7 cellular contexts compared by ENCODE assay signal in genomic region chr15:56887782-56888127, GRCh38. TPM values are rescaled to one million over a fixed set of nuclear protein-coding genes. Genes with fewer than 3 reads are reported as not detected.
DNase-seq lines count a peak whose midpoint lies in the region; ATAC-seq lines count a peak whose summit lies in the region.

No MANE protein-coding gene starts in this region.

- H3K27me3 ChIP-seq in iPS-20b (ENCODE audit: insufficient read depth, low read length): peaks cover 21% of the 10 kb centered on the region

- H3K9me3 Mint-ChIP-seq in activated naive CD4-positive, alpha-beta T cell treated with anti-CD3 and anti-CD28 coated beads, Interleukin-2, amount 50 U/mL, for 72 hours: no peaks in the 10 kb centered on the region
- no peaks in the 10 kb centered on the region for H3K9me3 Mint-ChIP-seq in stimulated activated naive CD8-positive, alpha-beta T cell treated with anti-CD3 and anti-CD28 coated beads, Interleukin-15, amount 100 ng/mL, for 72 hours

- H3K27ac ChIP-seq in iPS-20b (ENCODE audit: low read length): peak overlapping the region; percentile 78

- H3K4me3 Mint-ChIP-seq in stimulated activated naive CD8-positive, alpha-beta T cell treated with anti-CD3 and anti-CD28 coated beads, Interleukin-15, amount 100 ng/mL, for 72 hours: peak overlapping the region; percentile 83 to 88

- no peaks in the 10 kb centered on the region for H3K36me3 ChIP-seq in iPS-20b (ENCODE audit: insufficient read depth, low read depth, low read length)

- H3K9me3 ChIP-seq in iPS-20b (ENCODE audit: insufficient read depth, low read depth, low read length): no peaks in the 10 kb centered on the region

- H3K27me3 Mint-ChIP-seq in stimulated activated naive CD8-positive, alpha-beta T cell treated with anti-CD3 and anti-CD28 coated beads, Interleukin-15, amount 100 ng/mL, for 72 hours: no peaks in the 10 kb centered on the region

- H3K4me3 ChIP-seq in iPS-20b (ENCODE audit: low read length): peak overlapping the region; percentile 93

- peaks cover 16% of the 10 kb centered on the region; the same call in 1 of the 2 replicates for H3K4me1 ChIP-seq in iPS-20b (ENCODE audit: insufficient read depth, low read length)

- H3K4me1 Mint-ChIP-seq in stimulated activated naive CD8-positive, alpha-beta T cell treated with anti-CD3 and anti-CD28 coated beads, Interleukin-15, amount 100 ng/mL, for 72 hours: peaks cover 31% of the 10 kb centered on the region

- peaks cover 0 to 4% of the 10 kb centered on the region in 2 donors for H3K36me3 Mint-ChIP-seq in activated naive CD4-positive, alpha-beta T cell treated with anti-CD3 and anti-CD28 coated beads, Interleukin-2, amount 50 U/mL, for 72 hours

- peak overlapping the region; percentile 92 for H3K9ac ChIP-seq in iPS-20b (ENCODE audit: low read depth, low read length)

- H3K27ac Mint-ChIP-seq in activated naive CD4-positive, alpha-beta T cell treated with anti-CD3 and anti-CD28 coated beads, Interleukin-2, amount 50 U/mL, for 72 hours: peak overlapping the region; percentile 37 to 84
- H3K27ac Mint-ChIP-seq in stimulated activated naive CD8-positive, alpha-beta T cell treated with anti-CD3 and anti-CD28 coated beads, Interleukin-15, amount 100 ng/mL, for 72 hours: peak overlapping the region; percentile 95

- intact Hi-C loops in left colon (cut with DNase I, micrococcal nuclease): no loop called here

- DNase-seq in activated naive CD4-positive, alpha-beta T cell treated with anti-CD3 and anti-CD28 coated beads, Interleukin-2, amount 50 U/mL, for 72 hours (ENCODE audit: low spot score in 2 of 2): no peak
- DNase-seq in stimulated activated naive CD8-positive, alpha-beta T cell treated with anti-CD3 and anti-CD28 coated beads, Interleukin-15, amount 100 ng/mL, for 72 hours: no peak
- no peak for DNase-seq in RKO (ENCODE audit: low spot score)
- no peak for DNase-seq in left colon
- no peak for DNase-seq in GF-D8 (lab: John Stamatoyannopoulos, UW)

- ATAC-seq in HG02938 (IDR thresholded peaks at IDR 0.05; ENCODE audit: unreplicated experiment): peak; percentile 12
- no peak for ATAC-seq in activated naive CD4-positive, alpha-beta T cell treated with anti-CD3 and anti-CD28 coated beads, Interleukin-2, amount 50 U/mL, for 72 hours
- no peak for ATAC-seq in stimulated activated naive CD8-positive, alpha-beta T cell treated with anti-CD3 and anti-CD28 coated beads, Interleukin-15, amount 100 ng/mL, for 72 hours
- ATAC-seq in left colon: no peak

RNA-seq across cellular contexts. Expression of gene TCF12, which starts 30.7 kb away (rescaled TPM):
- total RNA-seq in activated naive CD4-positive, alpha-beta T cell treated with anti-CD3 and anti-CD28 coated beads, Interleukin-2, amount 50 U/mL, for 72 hours: 10 to 100 TPM; 44.9 to 55.5 TPM
- total RNA-seq in left colon: 10 to 100 TPM; 80.5 to 82.8 TPM
